8 cellular contexts compared by ENCODE assay signal in genomic region chr16:21300309-21301167, GRCh38. TPM values are rescaled to one million over a fixed set of nuclear protein-coding genes. Genes with fewer than 3 reads are reported as not detected.
A peak's percentile ranks its signal among the peaks of the same experiment; 100 is the strongest.
DNase-seq lines count a peak whose midpoint lies in the region; ATAC-seq and TF ChIP-seq lines count a peak whose summit lies in the region.

No MANE protein-coding gene starts in this region.

- peaks cover 11% of the 10 kb centered on the region for H3K4me1 ChIP-seq in iPS-15b (ENCODE audit: control insufficient read depth, insufficient read depth, low read length)

- H3K27me3 ChIP-seq in iPS-15b (ENCODE audit: control insufficient read depth, insufficient read depth, low read length), result peaks cover 35% of the 10 kb centered on the region

- intact Hi-C loops in sciatic nerve (cut with DNase I), result no loop called here

- no peak overlapping the region for H3K9ac ChIP-seq in iPS-15b (ENCODE audit: low read depth, low read length)

- peak; percentile 64 for ATAC-seq in HG02642 (IDR thresholded peaks at IDR 0.05; ENCODE audit: poor library complexity, unreplicated experiment)
- ATAC-seq in SK-N-SH treated with all-trans-retinoic acid at 6 μM for 48 hours, result peak; percentile 92
- peak; percentile 98 for ATAC-seq in sciatic nerve

- peak overlapping the region; percentile 79 for H3K4me3 ChIP-seq in iPS-15b (ENCODE audit: low read depth, low read length)

- no peaks in the 10 kb centered on the region for H3K9me3 ChIP-seq in iPS-15b (ENCODE audit: control insufficient read depth, insufficient read depth, low read length)

- in situ Hi-C loops in T47D (cut with HindIII; ENCODE audit: low pct_unique_long_range_greater_than_20kb, low sequenced_read_pairs), result no loop called here

- H3K36me3 ChIP-seq in iPS-15b (ENCODE audit: control insufficient read depth, insufficient read depth, low read length), result no peaks in the 10 kb centered on the region

- DNase-seq in activated CD8-positive, alpha-beta memory T cell treated with anti-CD3 and anti-CD28 coated beads for 48 hours (ENCODE audit: low read depth in 2 of 3, low spot score in 2 of 3), result peak; percentile 13 to 18 (median 16)
- DNase-seq in activated CD8-positive, alpha-beta memory T cell treated with anti-CD3 and anti-CD28 coated beads for 24 hours, result no peak
- DNase-seq in NCI-H1105 (lab: John Stamatoyannopoulos, UW) (peak; percentile 84), T47D (ENCODE audit: low read depth in 1 of 2, low spot score in 1 of 2) (peak; percentile 93 to 100), sciatic nerve (ENCODE audit: low spot score) (peak; percentile 95)

TF ChIP-seq in SK-N-SH treated with all-trans-retinoic acid at 6 μM for 48 hours, 23 proteins besides CTCF, POLR2A, EP300 and RAD21:
- TF ChIP-seq, protein P1, sequence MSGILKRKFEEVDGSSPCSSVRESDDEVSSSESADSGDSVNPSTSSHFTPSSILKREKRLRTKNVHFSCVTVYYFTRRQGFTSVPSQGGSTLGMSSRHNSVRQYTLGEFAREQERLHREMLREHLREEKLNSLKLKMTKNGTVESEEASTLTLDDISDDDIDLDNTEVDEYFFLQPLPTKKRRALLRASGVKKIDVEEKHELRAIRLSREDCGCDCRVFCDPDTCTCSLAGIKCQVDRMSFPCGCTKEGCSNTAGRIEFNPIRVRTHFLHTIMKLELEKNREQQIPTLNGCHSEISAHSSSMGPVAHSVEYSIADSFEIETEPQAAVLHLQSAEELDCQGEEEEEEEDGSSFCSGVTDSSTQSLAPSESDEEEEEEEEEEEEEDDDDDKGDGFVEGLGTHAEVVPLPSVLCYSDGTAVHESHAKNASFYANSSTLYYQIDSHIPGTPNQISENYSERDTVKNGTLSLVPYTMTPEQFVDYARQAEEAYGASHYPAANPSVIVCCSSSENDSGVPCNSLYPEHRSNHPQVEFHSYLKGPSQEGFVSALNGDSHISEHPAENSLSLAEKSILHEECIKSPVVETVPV (CRISPR knock-in tag; IDR thresholded peaks at IDR 0.05), result no peak
- no peak for TF ChIP-seq ZC3H10 (CRISPR knock-in tag; IDR thresholded peaks at IDR 0.05)
- TF ChIP-seq TOX (CRISPR knock-in tag; IDR thresholded peaks at IDR 0.05; ENCODE audit: borderline replicate concordance), result no peak
- no peak for TF ChIP-seq CSDC2 (CRISPR knock-in tag; IDR thresholded peaks at IDR 0.05)
- TF ChIP-seq PATZ1 (CRISPR knock-in tag; IDR thresholded peaks at IDR 0.05; ENCODE audit: borderline replicate concordance), result no peak

RNA-seq across cellular contexts. Expression of gene CRYM, which starts 22.4 kb away (rescaled TPM):
- total RNA-seq in sciatic nerve, result 0.53 TPM
